Comparison of ENCODE assay signal across 31 cellular contexts in the genomic region with DNA sequence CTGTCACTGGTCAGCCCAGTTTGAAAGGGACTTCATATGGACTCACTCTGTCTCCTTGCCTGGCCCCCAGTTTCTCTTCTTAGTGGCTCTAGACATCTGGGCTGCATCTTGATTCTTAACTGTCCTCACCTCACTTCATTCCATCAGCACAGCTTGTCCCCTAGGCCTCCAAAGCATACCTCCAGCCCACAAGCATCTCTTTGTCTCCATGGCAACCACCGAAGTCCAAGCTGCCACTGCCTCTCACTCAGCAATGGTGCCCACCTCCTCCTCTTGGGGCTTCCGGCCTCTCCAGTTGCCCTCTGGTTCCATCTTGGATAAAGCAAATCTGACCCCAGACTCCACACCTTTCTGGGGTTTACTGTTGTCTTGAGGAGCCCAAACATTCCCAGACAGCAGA. TPM values are rescaled to one million over a fixed set of nuclear protein-coding genes. Genes with fewer than 3 reads are reported as not detected.
A peak's percentile ranks its signal among the peaks of the same experiment; 100 is the strongest.
DNase-seq lines count a peak whose midpoint lies in the region; ATAC-seq, FAIRE-seq and TF ChIP-seq lines count a peak whose summit lies in the region.
"Had no signal": no experiment of that assay in that cellular context is flagged by ENCODE, and none has a peak within 500 bp of the region (broad histone marks: within the 10 kb centered on the region; RNA-seq: fewer than 3 reads in every experiment).

No MANE protein-coding gene starts in this region.

- H3K4me3 Mint-ChIP-seq in activated naive CD4-positive, alpha-beta T cell treated with anti-CD3 and anti-CD28 coated beads, Interleukin-2, amount 10 ng/mL, durations not matched to agents 7 days and 5 days, result no peak overlapping the region
- H3K4me3 Mint-ChIP-seq: CD8-positive, alpha-beta T cell had no signal

- H3K27me3 ChIP-seq in HepG2 (ENCODE audit: control insufficient read depth in 1 of 2, insufficient read depth in 2 of 2, low read length in 2 of 2), result peaks cover 0 to 8% of the 10 kb centered on the region in 2 experiments; a peak in 2 of 5 replicates
- no peaks in the 10 kb centered on the region for H3K27me3 ChIP-seq in right lobe of liver
- H3K27me3 ChIP-seq: SJSA1 had no signal

- H3K36me3 ChIP-seq in HepG2 (replicated peaks in 1 of 2; ENCODE audit: control insufficient read depth in 1 of 2, insufficient read depth in 2 of 2, low read length in 2 of 2) (no peaks in the 10 kb centered on the region), right lobe of liver (no peaks in the 10 kb centered on the region)
- H3K36me3 ChIP-seq: SJSA1 had no signal

- H3K4me1 ChIP-seq in HepG2 (ENCODE audit: insufficient read depth, low read length) (no peaks in the 10 kb centered on the region), right lobe of liver (no peaks in the 10 kb centered on the region)
- H3K4me1 ChIP-seq: A549, Caco-2, SJSA1 had no signal

- H2AFZ ChIP-seq in HepG2 (ENCODE audit: low read length), result no peak overlapping the region
- H2AFZ ChIP-seq: PC-9 had no signal

- H3K36me3 Mint-ChIP-seq in activated naive CD4-positive, alpha-beta T cell treated with anti-CD3 and anti-CD28 coated beads, Interleukin-2, amount 10 ng/mL, durations not matched to agents 7 days and 5 days, result no peaks in the 10 kb centered on the region
- H3K36me3 Mint-ChIP-seq: CD8-positive, alpha-beta T cell had no signal

- POLR2A ChIA-PET in HepG2 (lab: Yijun Ruan, JAX), result no interaction called here

- H3K27ac ChIP-seq in HepG2 (ENCODE audit: extremely low read length, insufficient read depth, low read length), result no peak overlapping the region
- no peak overlapping the region for H3K27ac ChIP-seq in right lobe of liver
- peak overlapping the region; percentile 1 for H3K27ac ChIP-seq in temporal lobe (ENCODE audit: low read depth, low read length)
- H3K27ac ChIP-seq: A549, HL-60, PC-9, SJSA1 had no signal

- H3K79me2 ChIP-seq in HepG2 (ENCODE audit: insufficient read depth, low read length), result no peaks in the 10 kb centered on the region

- no TSS peak for BruUV-seq in HepG2 (replicated peaks; lab: Mats Ljungman, UMichigan)

- H3K4me2 ChIP-seq in HepG2 (ENCODE audit: low read depth, low read length), result no peak overlapping the region
- H3K4me2 ChIP-seq: A549, PC-9 had no signal

- TF ChIP-seq EP300 in HepG2 (IDR thresholded peaks at IDR 0.05; ENCODE audit: low read depth in 2 of 2, low read length in 2 of 2) (no peak), HepG2 (CRISPR knock-in tag; IDR thresholded peaks at IDR 0.05; ENCODE audit: borderline replicate concordance) (no peak)

- H4K20me1 ChIP-seq in HepG2 (ENCODE audit: insufficient read depth, low read length), result no peaks in the 10 kb centered on the region

- ATAC-seq in HepG2 (no peak), right lobe of liver (no peak), HG02870 (IDR thresholded peaks at IDR 0.05; ENCODE audit: unreplicated experiment) (no peak), esophagus mucosa (no peak)
- ATAC-seq: CD8-positive, alpha-beta T cell had no signal

- no peak for TF ChIP-seq CTCF in HepG2 (CRISPR knock-in tag; IDR thresholded peaks at IDR 0.05)
- no peak for TF ChIP-seq CTCF in right lobe of liver (IDR thresholded peaks at IDR 0.05)

- in situ Hi-C loops in HepG2 (cut with HindIII; ENCODE audit: extremely low pct_ligation_motif_present, low pct_unique_long_range_greater_than_20kb), result no loop called here

- TF ChIP-seq RAD21 in HepG2 (CRISPR knock-in tag; IDR thresholded peaks at IDR 0.05), result no peak

- FAIRE-seq in HepG2 (lab: Jason Lieb, UNC), result no peak
- FAIRE-seq: A549, GM18507, H54 had no signal

- CTCF ChIA-PET in HepG2 (lab: Yijun Ruan, JAX; ENCODE audit: low intra/inter-chr PET ratio, low total read pairs), result no interaction called here
- CTCF ChIA-PET in activated naive CD4-positive, alpha-beta T cell treated with anti-CD3 and anti-CD28 coated beads, Interleukin-2, amount 10 ng/mL, durations not matched to agents 7 days and 5 days (lab: Charles Lee), result no interaction called here

- H3K9ac ChIP-seq in HepG2 (ENCODE audit: insufficient read depth, low read depth, low read length), result no peak overlapping the region

- no peaks in the 10 kb centered on the region for H3K9me3 Mint-ChIP-seq in activated naive CD4-positive, alpha-beta T cell treated with anti-CD3 and anti-CD28 coated beads, Interleukin-2, amount 10 ng/mL, durations not matched to agents 7 days and 5 days
- H3K9me3 Mint-ChIP-seq: CD8-positive, alpha-beta T cell had no signal

- H3K27ac Mint-ChIP-seq in activated naive CD4-positive, alpha-beta T cell treated with anti-CD3 and anti-CD28 coated beads, Interleukin-2, amount 10 ng/mL, durations not matched to agents 7 days and 5 days, result no peak overlapping the region
- H3K27ac Mint-ChIP-seq: CD8-positive, alpha-beta T cell had no signal

- WGBS in HepG2 (ENCODE audit: low lambda C conversion rate), result 37% methylated on average over 2 of the region's 2 CpGs
- WGBS in right lobe of liver (ENCODE audit: insufficient coverage, low coverage, low lambda C conversion rate, missing lambda C conversion rate), result 60% methylated on average over 2 of the region's 2 CpGs

- TF ChIP-seq POLR2A in HepG2 (IDR thresholded peaks at IDR 0.05; ENCODE audit: insufficient read depth in 1 of 2, low read depth in 2 of 2, low read length in 2 of 2) (no peak), right lobe of liver (IDR thresholded peaks at IDR 0.05) (no peak)

- H3K27me3 Mint-ChIP-seq in activated naive CD4-positive, alpha-beta T cell treated with anti-CD3 and anti-CD28 coated beads, Interleukin-2, amount 10 ng/mL, durations not matched to agents 7 days and 5 days, result peaks cover 21% of the 10 kb centered on the region

- intact Hi-C loops in HepG2 (cut with micrococcal nuclease; ENCODE audit: unreplicated experiment), result no loop called here
- intact Hi-C loops in right lobe of liver (cut with DNase I), result no loop called here

- no peaks in the 10 kb centered on the region for H3K9me3 ChIP-seq in HepG2 (ENCODE audit: low read length)
- H3K9me3 ChIP-seq in right lobe of liver, result no peaks in the 10 kb centered on the region
- H3K9me3 ChIP-seq: A549, Caco-2, SJSA1 had no signal

- H3K4me1 Mint-ChIP-seq in activated naive CD4-positive, alpha-beta T cell treated with anti-CD3 and anti-CD28 coated beads, Interleukin-2, amount 10 ng/mL, durations not matched to agents 7 days and 5 days, result peaks cover 2% of the 10 kb centered on the region

- DNase-seq in HepG2 (ENCODE audit: low spot score), result no peak
- DNase-seq in right lobe of liver, result no peak
- DNase-seq in RPMI7951 (ENCODE audit: low read depth), result peak; percentile 31
- DNase-seq in ecto neural progenitor cell (ENCODE audit: low spot score), result peak; percentile 49
- DNase-seq in activated naive CD4-positive, alpha-beta T cell treated with anti-CD3 and anti-CD28 coated beads, Interleukin-2, amount 10 ng/mL, durations not matched to agents 7 days and 5 days, result no peak
- DNase-seq: C1 segment of cervical spinal cord; Caco-2; CD8-positive, alpha-beta T cell; DMS153; DND-41; MV-4-11; NCI-H1105; NCI-H1436 treated with DMSO at 0.1 percent for 48 hours; NCI-H1930; NCI-H2107; NCI-H226; NCI-H510A; NCI-H82; NK-92 treated with Interleukin-12 subunit alpha and Interleukin-12 subunit beta, amount 100 ng/mL, for 24 hours; PC-9; Right ventricle myocardium superior; RPMI8226; T-helper 1 cell had no signal

- H3K4me3 ChIP-seq in HepG2 (replicated peaks in 1 of 3; ENCODE audit: insufficient read depth in 1 of 3, low read depth in 2 of 3, low read length in 3 of 3) (no peak overlapping the region), right lobe of liver (no peak overlapping the region)
- H3K4me3 ChIP-seq: A549, PC-9, SJSA1 had no signal

RNA-seq across cellular contexts. Expression of a gene that starts 9.9 kb away (rescaled TPM):
- total RNA-seq in HepG2 (2016; rRNA removed; fragmentation: Illumina TruSeq; extraction: Trizol) (1.7 and 3.4 TPM in 2 replicates), right lobe of liver (1 to 10 TPM; 3.8 to 5.0 (median 4.7) TPM), temporal lobe (8.6 TPM), esophagus mucosa (5.6 TPM)
- total RNA-seq in HepG2 (2016; cell fraction: cytosol; rRNA removed; fragmentation: Illumina TruSeq; extraction: Trizol; ENCODE audit: low read depth), result 0.30 and 0.35 TPM in 2 replicates
- 2.3 and 3.2 TPM in 2 replicates for total RNA-seq in HepG2 (2016; cell fraction: insoluble cytoplasmic fraction; rRNA removed; fragmentation: Illumina TruSeq; extraction: Trizol)
- 1.5 TPM in 2 replicates for total RNA-seq in HepG2 (2016; cell fraction: membrane; rRNA removed; fragmentation: Illumina TruSeq; extraction: Trizol)
- 2.7 and 3.4 TPM in 2 replicates for total RNA-seq in HepG2 (2016; cell fraction: nucleus; rRNA removed; fragmentation: Illumina TruSeq; extraction: Trizol)
- 1.2 and 1.5 TPM in 2 replicates for polyA plus RNA-seq in HepG2 (2011; rRNA removed)
- polyA plus RNA-seq in HepG2 (2011; cell fraction: cytosol; rRNA removed), result 0.91 and 1.1 TPM in 2 replicates
- polyA plus RNA-seq in HepG2 (2011; cell fraction: nucleus; rRNA removed), result 3.2 and 6.3 TPM in 2 replicates
- 1.5 and 1.8 TPM in 2 replicates for polyA plus RNA-seq in HepG2 (2012)
- 0.21 and 0.23 TPM in 2 replicates for polyA plus RNA-seq in HepG2 (2016; cell fraction: cytosol; fragmentation: Illumina TruSeq; extraction: Trizol; ENCODE audit: low read depth)
- 2.2 and 3.4 TPM in 2 replicates for polyA plus RNA-seq in HepG2 (2016; cell fraction: insoluble cytoplasmic fraction; fragmentation: Illumina TruSeq; extraction: Trizol; ENCODE audit: low read depth)
- 0.58 and 0.76 TPM in 2 replicates for polyA plus RNA-seq in HepG2 (2016; cell fraction: membrane; fragmentation: Illumina TruSeq; extraction: Trizol; ENCODE audit: low read depth)
- 5.0 and 5.4 TPM in 2 replicates for polyA plus RNA-seq in HepG2 (2016; cell fraction: nucleus; fragmentation: Illumina TruSeq; extraction: Trizol; ENCODE audit: insufficient read depth, low read depth)
- 3.3 and 11.9 TPM in 2 replicates for polyA minus RNA-seq in HepG2 (2011; rRNA and poly(A)+ RNA removed; ENCODE audit: low replicate concordance)
- polyA minus RNA-seq in HepG2 (2011; cell fraction: cytosol; rRNA and poly(A)+ RNA removed), result 5.0 and 6.3 TPM in 2 replicates
- polyA minus RNA-seq in HepG2 (2011; cell fraction: nucleus; rRNA and poly(A)+ RNA removed), result 0.99 and 1.3 TPM in 2 replicates
- total RNA-seq in RPMI7951 (2014; rRNA removed; shearing (Covaris generic)), result 3.0 and 7.5 TPM in 2 replicates

RNA-seq across cellular contexts. Expression of a gene that starts 14.2 kb away (rescaled TPM):
- total RNA-seq in HepG2 (2016; rRNA removed; fragmentation: Illumina TruSeq; extraction: Trizol) (0.69 and 0.97 TPM in 2 replicates), right lobe of liver (under 1 TPM in 2 of 6 experiments, not detected in 4; 0.31 to 0.43 TPM), temporal lobe (42.0 TPM), esophagus mucosa (0.28 TPM)
- total RNA-seq in HepG2 (2016; cell fraction: cytosol; rRNA removed; fragmentation: Illumina TruSeq; extraction: Trizol; ENCODE audit: low read depth), result 0.61 and 0.88 TPM in 2 replicates
- total RNA-seq in HepG2 (2016; cell fraction: insoluble cytoplasmic fraction; rRNA removed; fragmentation: Illumina TruSeq; extraction: Trizol), result 0.77 and 1.4 TPM in 2 replicates
- total RNA-seq in HepG2 (2016; cell fraction: membrane; rRNA removed; fragmentation: Illumina TruSeq; extraction: Trizol), result 0.49 and 0.65 TPM in 2 replicates
- 2.3 and 2.7 TPM in 2 replicates for total RNA-seq in HepG2 (2016; cell fraction: nucleus; rRNA removed; fragmentation: Illumina TruSeq; extraction: Trizol)
- 5.5 and 7.2 TPM in 2 replicates for polyA plus RNA-seq in HepG2 (2011; rRNA removed)
- 4.1 and 4.6 TPM in 2 replicates for polyA plus RNA-seq in HepG2 (2011; cell fraction: cytosol; rRNA removed)
- 71.3 and 86.8 TPM in 2 replicates for polyA plus RNA-seq in HepG2 (2011; cell fraction: nucleus; rRNA removed)
- 8.3 and 22.3 TPM in 2 replicates for polyA plus RNA-seq in HepG2 (2012)
- 1.0 and 2.0 TPM in 2 replicates for polyA plus RNA-seq in HepG2 (2016; cell fraction: cytosol; fragmentation: Illumina TruSeq; extraction: Trizol; ENCODE audit: low read depth)
- polyA plus RNA-seq in HepG2 (2016; cell fraction: insoluble cytoplasmic fraction; fragmentation: Illumina TruSeq; extraction: Trizol; ENCODE audit: low read depth), result 1.7 and 1.9 TPM in 2 replicates
- polyA plus RNA-seq in HepG2 (2016; cell fraction: membrane; fragmentation: Illumina TruSeq; extraction: Trizol; ENCODE audit: low read depth), result 1.6 TPM in 2 replicates
- 12.3 and 16.0 TPM in 2 replicates for polyA plus RNA-seq in HepG2 (2016; cell fraction: nucleus; fragmentation: Illumina TruSeq; extraction: Trizol; ENCODE audit: insufficient read depth, low read depth)
- 0.35 and 3.9 TPM in 2 replicates for polyA minus RNA-seq in HepG2 (2011; rRNA and poly(A)+ RNA removed; ENCODE audit: low replicate concordance)
- 1.4 and 4.3 TPM in 2 replicates for polyA minus RNA-seq in HepG2 (2011; cell fraction: cytosol; rRNA and poly(A)+ RNA removed)
- 5.0 and 5.5 TPM in 2 replicates for polyA minus RNA-seq in HepG2 (2011; cell fraction: nucleus; rRNA and poly(A)+ RNA removed)
- not detected in 2 replicates for total RNA-seq in RPMI7951 (2014; rRNA removed; shearing (Covaris generic))
- total RNA-seq: CD8-positive, alpha-beta T cell; SJSA1 had no signal

RNA-seq across cellular contexts. Expression of a gene that starts 20.3 kb away (rescaled TPM):
- total RNA-seq in HepG2 (2016; rRNA removed; fragmentation: Illumina TruSeq; extraction: Trizol), result 105 and 217 TPM in 2 replicates
- total RNA-seq in HepG2 (2016; cell fraction: cytosol; rRNA removed; fragmentation: Illumina TruSeq; extraction: Trizol; ENCODE audit: low read depth), result 96.8 and 118 TPM in 2 replicates
- 97.5 and 221 TPM in 2 replicates for total RNA-seq in HepG2 (2016; cell fraction: insoluble cytoplasmic fraction; rRNA removed; fragmentation: Illumina TruSeq; extraction: Trizol)
- 191 and 193 TPM in 2 replicates for total RNA-seq in HepG2 (2016; cell fraction: membrane; rRNA removed; fragmentation: Illumina TruSeq; extraction: Trizol)
- total RNA-seq in HepG2 (2016; cell fraction: nucleus; rRNA removed; fragmentation: Illumina TruSeq; extraction: Trizol), result 219 and 265 TPM in 2 replicates
- 296 and 337 TPM in 2 replicates for polyA plus RNA-seq in HepG2 (2011; rRNA removed)
- 347 and 628 TPM in 2 replicates for polyA plus RNA-seq in HepG2 (2011; cell fraction: cytosol; rRNA removed)
- polyA plus RNA-seq in HepG2 (2011; cell fraction: nucleus; rRNA removed), result 244 and 327 TPM in 2 replicates
- polyA plus RNA-seq in HepG2 (2012), result 231 and 373 TPM in 2 replicates
- polyA plus RNA-seq in HepG2 (2016; cell fraction: cytosol; fragmentation: Illumina TruSeq; extraction: Trizol; ENCODE audit: low read depth), result 150 and 176 TPM in 2 replicates
- polyA plus RNA-seq in HepG2 (2016; cell fraction: insoluble cytoplasmic fraction; fragmentation: Illumina TruSeq; extraction: Trizol; ENCODE audit: low read depth), result 122 and 154 TPM in 2 replicates
- 207 and 208 TPM in 2 replicates for polyA plus RNA-seq in HepG2 (2016; cell fraction: membrane; fragmentation: Illumina TruSeq; extraction: Trizol; ENCODE audit: low read depth)
- 462 and 526 TPM in 2 replicates for polyA plus RNA-seq in HepG2 (2016; cell fraction: nucleus; fragmentation: Illumina TruSeq; extraction: Trizol; ENCODE audit: insufficient read depth, low read depth)
- polyA minus RNA-seq in HepG2 (2011; rRNA and poly(A)+ RNA removed; ENCODE audit: low replicate concordance), result 0.47 and 301 TPM in 2 replicates
- 303 and 346 TPM in 2 replicates for polyA minus RNA-seq in HepG2 (2011; cell fraction: cytosol; rRNA and poly(A)+ RNA removed)
- 45.4 and 52.2 TPM in 2 replicates for polyA minus RNA-seq in HepG2 (2011; cell fraction: nucleus; rRNA and poly(A)+ RNA removed)
- 1 to 10 TPM in 2 of 6 experiments, under 1 TPM in 1, not detected in 3; 0.27 to 2.9 (median 1.2) TPM for total RNA-seq in right lobe of liver
- 2.0 and 2.8 TPM in 2 replicates for total RNA-seq in RPMI7951 (2014; rRNA removed; shearing (Covaris generic))
- 3.9 TPM for total RNA-seq in temporal lobe
- total RNA-seq in esophagus mucosa, result 7.9 TPM
- total RNA-seq: CD8-positive, alpha-beta T cell had no signal

RNA-seq across cellular contexts. Expression of a gene that starts 38.3 kb away (rescaled TPM):
- total RNA-seq in HepG2 (2016; rRNA removed; fragmentation: Illumina TruSeq; extraction: Trizol) (20.7 and 25.4 TPM in 2 replicates), right lobe of liver (10 to 100 TPM; 30.4 to 71.7 (median 45.6) TPM), temporal lobe (27.5 TPM), esophagus mucosa (41.3 TPM)
- 16.9 and 18.9 TPM in 2 replicates for total RNA-seq in HepG2 (2016; cell fraction: cytosol; rRNA removed; fragmentation: Illumina TruSeq; extraction: Trizol; ENCODE audit: low read depth)
- total RNA-seq in HepG2 (2016; cell fraction: insoluble cytoplasmic fraction; rRNA removed; fragmentation: Illumina TruSeq; extraction: Trizol), result 21.8 and 27.1 TPM in 2 replicates
- total RNA-seq in HepG2 (2016; cell fraction: membrane; rRNA removed; fragmentation: Illumina TruSeq; extraction: Trizol), result 14.9 and 19.7 TPM in 2 replicates
- 11.7 and 15.7 TPM in 2 replicates for total RNA-seq in HepG2 (2016; cell fraction: nucleus; rRNA removed; fragmentation: Illumina TruSeq; extraction: Trizol)
- polyA plus RNA-seq in HepG2 (2011; rRNA removed), result 7.5 and 7.6 TPM in 2 replicates
- 10.8 and 16.3 TPM in 2 replicates for polyA plus RNA-seq in HepG2 (2011; cell fraction: cytosol; rRNA removed)
- polyA plus RNA-seq in HepG2 (2011; cell fraction: nucleus; rRNA removed), result 39.3 and 40.2 TPM in 2 replicates
- 8.3 and 10.1 TPM in 2 replicates for polyA plus RNA-seq in HepG2 (2012)
- 9.6 and 12.0 TPM in 2 replicates for polyA plus RNA-seq in HepG2 (2016; cell fraction: cytosol; fragmentation: Illumina TruSeq; extraction: Trizol; ENCODE audit: low read depth)
- polyA plus RNA-seq in HepG2 (2016; cell fraction: insoluble cytoplasmic fraction; fragmentation: Illumina TruSeq; extraction: Trizol; ENCODE audit: low read depth), result 11.7 and 12.2 TPM in 2 replicates
- polyA plus RNA-seq in HepG2 (2016; cell fraction: membrane; fragmentation: Illumina TruSeq; extraction: Trizol; ENCODE audit: low read depth), result 8.0 and 10.3 TPM in 2 replicates
- polyA plus RNA-seq in HepG2 (2016; cell fraction: nucleus; fragmentation: Illumina TruSeq; extraction: Trizol; ENCODE audit: insufficient read depth, low read depth), result 19.7 and 20.4 TPM in 2 replicates
- polyA minus RNA-seq in HepG2 (2011; rRNA and poly(A)+ RNA removed; ENCODE audit: low replicate concordance), result 2.0 and 4.9 TPM in 2 replicates
- polyA minus RNA-seq in HepG2 (2011; cell fraction: cytosol; rRNA and poly(A)+ RNA removed), result 2.6 and 2.7 TPM in 2 replicates
- polyA minus RNA-seq in HepG2 (2011; cell fraction: nucleus; rRNA and poly(A)+ RNA removed), result 2.4 and 2.6 TPM in 2 replicates
- total RNA-seq in RPMI7951 (2014; rRNA removed; shearing (Covaris generic)), result 84.0 and 117 TPM in 2 replicates

RNA-seq across cellular contexts. Expression of a gene that starts 55.2 kb away (rescaled TPM):
- total RNA-seq in HepG2 (2016; rRNA removed; fragmentation: Illumina TruSeq; extraction: Trizol) (959 and 1,184 TPM in 2 replicates), right lobe of liver (100 to 1,000 TPM; 256 to 470 (median 406) TPM), temporal lobe (313 TPM), esophagus mucosa (1,224 TPM)
- 1,298 and 1,315 TPM in 2 replicates for total RNA-seq in HepG2 (2016; cell fraction: cytosol; rRNA removed; fragmentation: Illumina TruSeq; extraction: Trizol; ENCODE audit: low read depth)
- 938 and 1,264 TPM in 2 replicates for total RNA-seq in HepG2 (2016; cell fraction: insoluble cytoplasmic fraction; rRNA removed; fragmentation: Illumina TruSeq; extraction: Trizol)
- 1,565 and 1,724 TPM in 2 replicates for total RNA-seq in HepG2 (2016; cell fraction: membrane; rRNA removed; fragmentation: Illumina TruSeq; extraction: Trizol)
- total RNA-seq in HepG2 (2016; cell fraction: nucleus; rRNA removed; fragmentation: Illumina TruSeq; extraction: Trizol), result 276 and 314 TPM in 2 replicates
- polyA plus RNA-seq in HepG2 (2011; rRNA removed), result 1,655 and 1,782 TPM in 2 replicates
- 2,000 and 3,037 TPM in 2 replicates for polyA plus RNA-seq in HepG2 (2011; cell fraction: cytosol; rRNA removed)
- polyA plus RNA-seq in HepG2 (2011; cell fraction: nucleus; rRNA removed), result 482 and 607 TPM in 2 replicates
- 1,641 and 1,658 TPM in 2 replicates for polyA plus RNA-seq in HepG2 (2012)
- polyA plus RNA-seq in HepG2 (2016; cell fraction: cytosol; fragmentation: Illumina TruSeq; extraction: Trizol; ENCODE audit: low read depth), result 1,864 and 1,905 TPM in 2 replicates
- 1,524 and 1,536 TPM in 2 replicates for polyA plus RNA-seq in HepG2 (2016; cell fraction: insoluble cytoplasmic fraction; fragmentation: Illumina TruSeq; extraction: Trizol; ENCODE audit: low read depth)
- 2,008 and 2,053 TPM in 2 replicates for polyA plus RNA-seq in HepG2 (2016; cell fraction: membrane; fragmentation: Illumina TruSeq; extraction: Trizol; ENCODE audit: low read depth)
- polyA plus RNA-seq in HepG2 (2016; cell fraction: nucleus; fragmentation: Illumina TruSeq; extraction: Trizol; ENCODE audit: insufficient read depth, low read depth), result 658 and 675 TPM in 2 replicates
- polyA minus RNA-seq in HepG2 (2011; rRNA and poly(A)+ RNA removed; ENCODE audit: low replicate concordance), result 1,990 and 2,943 TPM in 2 replicates
- 420 and 430 TPM in 2 replicates for polyA minus RNA-seq in HepG2 (2011; cell fraction: cytosol; rRNA and poly(A)+ RNA removed)
- polyA minus RNA-seq in HepG2 (2011; cell fraction: nucleus; rRNA and poly(A)+ RNA removed), result 113 and 142 TPM in 2 replicates
- 1,359 and 2,003 TPM in 2 replicates for total RNA-seq in RPMI7951 (2014; rRNA removed; shearing (Covaris generic))

Comparison
In these comparisons a context has a peak if more than half of its experiments do, and no peak if none do; other contexts are left out.
1. RNA of a gene that starts 20.3 kb away (total RNA-seq): 96.8 to 265 TPM in HepG2; 7.9 TPM in esophagus mucosa (single experiment), 3.9 TPM in temporal lobe (single experiment), 2.0 to 2.8 TPM in RPMI7951 and 0.27 to 2.9 TPM in right lobe of liver; every median in the first group is over 10 times any median in the second.
2. DNase-seq: peak in RPMI7951 (single experiment) and ecto neural progenitor cell (single experiment); none in HepG2 (single experiment), right lobe of liver (0 of 3) and activated naive CD4-positive, alpha-beta T cell treated with anti-CD3 and anti-CD28 coated beads, Interleukin-2, amount 10 ng/mL, durations not matched to agents 7 days and 5 days (single experiment).
3. RNA of a gene that starts 14.2 kb away (total RNA-seq): 42.0 TPM in temporal lobe (single experiment); 0.49 to 2.7 TPM in HepG2, 0.28 TPM in esophagus mucosa (single experiment), 0.31 to 0.43 TPM in right lobe of liver and not detected in RPMI7951; every median in the first group is over 10 times any median in the second.